8 cellular contexts compared by ENCODE assay signal in genomic region chrX:48683411-48683982, GRCh38. TPM values are rescaled to one million over a fixed set of nuclear protein-coding genes. Genes with fewer than 3 reads are reported as not detected.
DNase-seq lines count a peak whose midpoint lies in the region; ATAC-seq and TF ChIP-seq lines count a peak whose summit lies in the region.

WAS (plus strand) TSS chrX:48683799; CDS start chrX:48683854, 55 bp downstream.

- H3K18ac ChIP-seq in mesenchymal stem cell (ENCODE audit: low read depth in 1 of 2, low read length in 2 of 2) = no peak within 1 kb of the TSS

- H3K79me2 ChIP-seq in KMS-11 (ENCODE audit: insufficient read depth, low read depth) = no peaks in the 10 kb centered on the region

- peak; percentile 88 for ATAC-seq in activated T-cell treated with anti-CD3 and anti-CD28 coated beads, Interleukin-2, amount 50 U/mL, for 72 hours (replicated peaks in 1 of 2)
- peak; percentile 91 to 93 for ATAC-seq in naive B cell (ENCODE audit: low read depth in 2 of 2)

- DNase-seq in activated gamma-delta T cell treated with Interleukin-2 at 50 U/mL for 16 hours (peak; percentile 42), activated gamma-delta T cell (lab: John Stamatoyannopoulos, UW) (no peak), naive B cell (peak; percentile 54), mesenchymal stem cell (no peak), NCI-H2227 (lab: John Stamatoyannopoulos, UW; ENCODE audit: unreplicated experiment) (no peak), uterus (no peak)
- DNase-seq in activated T-cell treated with anti-CD3 and anti-CD28 coated beads, Interleukin-2, amount 50 U/mL, for 72 hours = peak; percentile 56 to 59

- H2AK5ac ChIP-seq in mesenchymal stem cell (ENCODE audit: low read length, severe bottlenecking) = no peak within 1 kb of the TSS

- H2BK120ac ChIP-seq in mesenchymal stem cell (ENCODE audit: low read depth, low read length) = no peak within 1 kb of the TSS

- no peak for TF ChIP-seq CTCF in KMS-11 (conservative IDR thresholded peaks at IDR 0.05; ENCODE audit: low read depth, low read length)
- TF ChIP-seq CTCF in uterus (IDR thresholded peaks at IDR 0.05) = no peak

- H3K27me3 Mint-ChIP-seq in activated T-cell treated with anti-CD3 and anti-CD28 coated beads, Interleukin-2, amount 50 U/mL, for 72 hours (ENCODE audit: low read depth) = peaks cover 14% of the 10 kb centered on the region
- H3K27me3 Mint-ChIP-seq in naive B cell = no peaks in the 10 kb centered on the region

- no peak within 1 kb of the TSS for H3K14ac ChIP-seq in mesenchymal stem cell (ENCODE audit: low read length in 2 of 2)

- peak within 1 kb of the TSS; percentile 29; the same call in 1 of the 2 replicates for H3K4me2 ChIP-seq in KMS-11
- H3K4me2 ChIP-seq in mesenchymal stem cell (ENCODE audit: low read length, poor library complexity, severe bottlenecking) = no peak within 1 kb of the TSS

- H3K36me3 ChIP-seq in KMS-11 (ENCODE audit: insufficient read depth) = no peaks in the 10 kb centered on the region
- no peaks in the 10 kb centered on the region for H3K36me3 ChIP-seq in mesenchymal stem cell (ENCODE audit: control insufficient read depth in 1 of 2, insufficient read depth in 2 of 2, low read depth in 1 of 2, low read length in 2 of 2)
- H3K36me3 ChIP-seq in uterus = no peaks in the 10 kb centered on the region

- H3K4me3 ChIP-seq in KMS-11 (IDR thresholded peaks at IDR 0.05; ENCODE audit: insufficient read depth, low read depth, low read length) (no peak within 1 kb of the TSS), mesenchymal stem cell (ENCODE audit: insufficient read depth in 1 of 2, low read depth in 1 of 2, low read length in 2 of 2) (no peak within 1 kb of the TSS), uterus (no peak within 1 kb of the TSS)

- no peak within 1 kb of the TSS for H4K8ac ChIP-seq in mesenchymal stem cell (ENCODE audit: low read length)

- H2AFZ ChIP-seq in KMS-11 (ENCODE audit: low read depth) (peak within 1 kb of the TSS; percentile 53; the same call in 1 of the 2 replicates), mesenchymal stem cell (ENCODE audit: low read depth, low read length) (no peak within 1 kb of the TSS)

- 88% methylated on average over 13 of the region's 13 CpGs for whole genome bisulfite sequencing in mesenchymal stem cell

- H3K27me3 ChIP-seq in KMS-11 (ENCODE audit: insufficient read depth, low read depth) (no peaks in the 10 kb centered on the region), mesenchymal stem cell (ENCODE audit: control insufficient read depth in 1 of 2, insufficient read depth in 1 of 2, low read length in 2 of 2) (peaks cover 23 to 70% of the 10 kb centered on the region in 2 experiments), uterus (peaks cover 0 to 3% of the 10 kb centered on the region in 2 donors)

- H3K9ac ChIP-seq in KMS-11 = peak within 1 kb of the TSS; percentile 32; the same call in 1 of the 2 replicates
- H3K9ac ChIP-seq in mesenchymal stem cell (ENCODE audit: low read length) = no peak within 1 kb of the TSS

- H4K91ac ChIP-seq in mesenchymal stem cell (ENCODE audit: low read length) = no peak within 1 kb of the TSS

- peak within 1 kb of the TSS; percentile 86 for H3K27ac Mint-ChIP-seq in activated T-cell treated with anti-CD3 and anti-CD28 coated beads, Interleukin-2, amount 50 U/mL, for 72 hours
- H3K27ac Mint-ChIP-seq in naive B cell = peak within 1 kb of the TSS; percentile 87 to 98 (median 92)

- H3K79me1 ChIP-seq in mesenchymal stem cell (replicated peaks; ENCODE audit: low read length, poor library complexity, severe bottlenecking) = no peaks in the 10 kb centered on the region

- no peak within 1 kb of the TSS for H3K4ac ChIP-seq in mesenchymal stem cell (ENCODE audit: low read depth in 1 of 2, low read length in 2 of 2)

- intact Hi-C loops in uterus (cut with DNase I; ENCODE audit: low total_unique reads) = no loop called here

- H3K23ac ChIP-seq in mesenchymal stem cell (ENCODE audit: low read length in 2 of 2) = no peak within 1 kb of the TSS

- H4K20me1 ChIP-seq in KMS-11 (ENCODE audit: insufficient read depth) = no peaks in the 10 kb centered on the region

- peak within 1 kb of the TSS; percentile 88 to 91 for H3K4me3 Mint-ChIP-seq in activated T-cell treated with anti-CD3 and anti-CD28 coated beads, Interleukin-2, amount 50 U/mL, for 72 hours
- peak within 1 kb of the TSS; percentile 87 to 98 (median 94) for H3K4me3 Mint-ChIP-seq in naive B cell

- H3K4me1 ChIP-seq in KMS-11 (ENCODE audit: low read depth, poor library complexity, severe bottlenecking) = peaks cover 6% of the 10 kb centered on the region
- H3K4me1 ChIP-seq in mesenchymal stem cell (ENCODE audit: control insufficient read depth, insufficient read depth, low read depth, low read length) = no peaks in the 10 kb centered on the region
- H3K4me1 ChIP-seq in uterus = no peaks in the 10 kb centered on the region

- H2BK5ac ChIP-seq in mesenchymal stem cell (ENCODE audit: low read depth, low read length, poor library complexity, severe bottlenecking) = no peak within 1 kb of the TSS

- H2BK15ac ChIP-seq in mesenchymal stem cell (ENCODE audit: low read depth, poor library complexity, severe bottlenecking) = no peak within 1 kb of the TSS

- H2BK12ac ChIP-seq in mesenchymal stem cell (ENCODE audit: low read length in 2 of 2) = no peak within 1 kb of the TSS

- TF ChIP-seq POLR2A in uterus (IDR thresholded peaks at IDR 0.05) = no peak

- no peaks in the 10 kb centered on the region for H3K9me3 Mint-ChIP-seq in activated T-cell treated with anti-CD3 and anti-CD28 coated beads, Interleukin-2, amount 50 U/mL, for 72 hours
- H3K9me3 Mint-ChIP-seq in naive B cell = peaks cover 0 to 4% (median 0%) of the 10 kb centered on the region in 7 donors

- H3K36me3 Mint-ChIP-seq in activated T-cell treated with anti-CD3 and anti-CD28 coated beads, Interleukin-2, amount 50 U/mL, for 72 hours (ENCODE audit: insufficient read depth in 2 of 2) = peaks cover 17 to 21% of the 10 kb centered on the region in 2 donors
- peaks cover 0 to 22% of the 10 kb centered on the region in 2 donors for H3K36me3 Mint-ChIP-seq in naive B cell

- H3K4me1 Mint-ChIP-seq in activated T-cell treated with anti-CD3 and anti-CD28 coated beads, Interleukin-2, amount 50 U/mL, for 72 hours (ENCODE audit: low read depth) = peaks cover 36% of the 10 kb centered on the region
- H3K4me1 Mint-ChIP-seq in naive B cell = peaks cover 48 to 57% (median 51%) of the 10 kb centered on the region in 3 donors

- 0 out of 2 replicates have a peak within 1 kb of the TSS, but pooled peaks have one; percentile 18 for H3K27ac ChIP-seq in KMS-11
- no peak within 1 kb of the TSS for H3K27ac ChIP-seq in mesenchymal stem cell (ENCODE audit: low read length, poor library complexity, severe bottlenecking)
- no peak within 1 kb of the TSS for H3K27ac ChIP-seq in uterus

- H3K9me3 ChIP-seq in mesenchymal stem cell (ENCODE audit: control insufficient read depth, low read length) (no peaks in the 10 kb centered on the region), uterus (no peaks in the 10 kb centered on the region)

RNA-seq across cellular contexts. Expression of gene WAS, which starts in this region (rescaled TPM):
- total RNA-seq in activated T-cell treated with anti-CD3 and anti-CD28 coated beads, Interleukin-2, amount 50 U/mL, for 72 hours = 10 to 100 TPM; 81.4 to 83.9 TPM
- polyA plus RNA-seq in naive B cell (ENCODE audit: low read depth in 6 of 6) = 10 to 100 TPM; 12.7 to 27.8 (median 19.4) TPM
- polyA plus RNA-seq in mesenchymal stem cell (2013, experiment 1 of 2) = 0.21 TPM
- polyA plus RNA-seq in mesenchymal stem cell (2013, experiment 2 of 2) = 0.22 TPM
- total RNA-seq in uterus = 10 to 100 TPM in 1 of 4 donors, 1 to 10 TPM in 2, not detected in 1; 1.2 to 20.7 (median 1.9) TPM

Comparison
In these comparisons a context has a peak if more than half of its experiments do, and no peak if none do; other contexts are left out.
1. DNase-seq: peak in activated gamma-delta T cell treated with Interleukin-2 at 50 U/mL for 16 hours (single experiment), activated T-cell treated with anti-CD3 and anti-CD28 coated beads, Interleukin-2, amount 50 U/mL, for 72 hours (2 of 2) and naive B cell (single experiment); none in activated gamma-delta T cell (single experiment), mesenchymal stem cell (single experiment), NCI-H2227 (single experiment) and uterus (0 of 2).